In the genomic region with DNA sequence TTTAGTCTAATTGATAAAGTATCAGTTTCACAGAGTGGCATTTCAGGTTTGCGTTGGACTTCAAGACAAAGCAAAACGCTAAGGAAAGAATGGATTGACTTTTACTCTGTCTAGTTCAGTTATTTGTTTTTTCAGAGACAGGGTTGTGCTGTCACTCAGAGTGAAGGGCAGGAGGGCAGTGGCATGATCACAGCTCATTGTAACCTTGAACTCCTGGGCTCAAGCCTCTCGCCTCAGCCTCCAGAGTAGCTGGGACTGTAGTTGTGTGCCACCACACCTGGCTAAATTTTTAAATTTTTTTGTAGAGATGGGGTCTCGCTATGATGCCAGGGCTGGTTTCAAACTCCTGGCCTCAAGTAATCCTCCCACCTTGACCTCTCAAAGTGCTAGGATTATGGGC, we compare ENCODE assay signal across 1 cellular context.
A peak's percentile ranks its signal among the peaks of the same experiment; 100 is the strongest.
TF ChIP-seq lines count a peak whose summit lies in the region.

No MANE protein-coding gene starts in this region.

TF ChIP-seq in HepG2, 621 proteins besides CTCF, POLR2A, EP300 and RAD21 (continued from another document):
- TF ChIP-seq RARA (CRISPR knock-in tag; IDR thresholded peaks at IDR 0.05) (peak; percentile 77), ESRRA (CRISPR knock-in tag; IDR thresholded peaks at IDR 0.05; ENCODE audit: low read depth) (peak; percentile 69; the same call in 1 of the 2 replicates), PPARG (CRISPR knock-in tag; conservative IDR thresholded peaks at IDR 0.05) (0 out of 2 replicates have a peak, but pooled peaks have one; percentile 34), NR2F1 (CRISPR knock-in tag; IDR thresholded peaks at IDR 0.05) (peak in 1 of 2 experiments; percentile 45; a peak in 1 of 4 replicates), ZMYM4 (CRISPR knock-in tag; IDR thresholded peaks at IDR 0.05) (peak; percentile 41), SALL1 (CRISPR knock-in tag; IDR thresholded peaks at IDR 0.05) (peak; percentile 69; the same call in 1 of the 2 replicates), ZMYM3 (CRISPR knock-in tag; IDR thresholded peaks at IDR 0.05) (peak; percentile 85), ZNF317 (CRISPR knock-in tag; IDR thresholded peaks at IDR 0.05) (no peak), ZNF598 (CRISPR knock-in tag; IDR thresholded peaks at IDR 0.05; ENCODE audit: borderline replicate concordance) (no peak), ADNP (CRISPR knock-in tag; IDR thresholded peaks at IDR 0.05) (peak; percentile 68; the same call in 1 of the 2 replicates), ZNF512B (CRISPR knock-in tag; IDR thresholded peaks at IDR 0.05; ENCODE audit: borderline replicate concordance) (no peak), ATM (IDR thresholded peaks at IDR 0.05; ENCODE audit: borderline replicate concordance) (no peak), ARNT2 (CRISPR knock-in tag; IDR thresholded peaks at IDR 0.05; ENCODE audit: low read depth) (no peak), NR2F2 (IDR thresholded peaks at IDR 0.05; ENCODE audit: borderline replicate concordance, low read depth) (0 out of 2 replicates have a peak, but pooled peaks have one; percentile 20), SAFB2 (CRISPR knock-in tag; IDR thresholded peaks at IDR 0.05; ENCODE audit: borderline replicate concordance, low read depth) (no peak), ZMYM2 (CRISPR knock-in tag; IDR thresholded peaks at IDR 0.05) (0 out of 2 replicates have a peak, but pooled peaks have one; percentile 53), ZSCAN12 (CRISPR knock-in tag; IDR thresholded peaks at IDR 0.05) (no peak), RCOR2 (CRISPR knock-in tag; IDR thresholded peaks at IDR 0.05) (0 out of 2 replicates have a peak, but pooled peaks have one; percentile 47), MEIS2 (CRISPR knock-in tag; IDR thresholded peaks at IDR 0.05) (peak; percentile 84; the same call in 1 of the 2 replicates), PAXIP1 (CRISPR knock-in tag; conservative IDR thresholded peaks at IDR 0.05) (0 out of 2 replicates have a peak, but pooled peaks have one; percentile 23), ZNF7 (CRISPR knock-in tag; IDR thresholded peaks at IDR 0.05) (peak; percentile 66), MAFF (IDR thresholded peaks at IDR 0.05; ENCODE audit: low read depth, low read length) (no peak), ZNF710 (CRISPR knock-in tag; IDR thresholded peaks at IDR 0.05; ENCODE audit: borderline replicate concordance) (peak; percentile 46; the same call in 1 of the 2 replicates), PBX2 (CRISPR knock-in tag; IDR thresholded peaks at IDR 0.05) (peak; percentile 85), SAP130 (CRISPR knock-in tag; IDR thresholded peaks at IDR 0.05; ENCODE audit: low read depth) (peak; percentile 17; the same call in 1 of the 2 replicates), NFATC3 (CRISPR knock-in tag; IDR thresholded peaks at IDR 0.05) (no peak), TOPORS (CRISPR knock-in tag; IDR thresholded peaks at IDR 0.05) (0 out of 2 replicates have a peak, but pooled peaks have one; percentile 46), ATF1 (CRISPR knock-in tag; IDR thresholded peaks at IDR 0.05) (no peak), BCL6 (CRISPR knock-in tag; IDR thresholded peaks at IDR 0.05) (peak; percentile 38; the same call in 1 of the 2 replicates), POGZ (CRISPR knock-in tag; IDR thresholded peaks at IDR 0.05) (peak; percentile 85), ZNF362 (CRISPR knock-in tag; IDR thresholded peaks at IDR 0.05; ENCODE audit: borderline replicate concordance) (0 out of 2 replicates have a peak, but pooled peaks have one; percentile 18), ZNF770 (CRISPR knock-in tag; IDR thresholded peaks at IDR 0.05) (peak; percentile 99), BCLAF1 (IDR thresholded peaks at IDR 0.05) (no peak), ZSCAN25 (CRISPR knock-in tag; IDR thresholded peaks at IDR 0.05) (no peak), HNF4A (CRISPR knock-in tag; IDR thresholded peaks at IDR 0.05) (peak; percentile 66), HDAC2 (CRISPR knock-in tag; IDR thresholded peaks at IDR 0.05) (0 out of 2 replicates have a peak, but pooled peaks have one; percentile 14), SOX6 (IDR thresholded peaks at IDR 0.05) (no peak), SOX6 (CRISPR knock-in tag; IDR thresholded peaks at IDR 0.05) (peak; percentile 55)
- TF ChIP-seq, protein P1, sequence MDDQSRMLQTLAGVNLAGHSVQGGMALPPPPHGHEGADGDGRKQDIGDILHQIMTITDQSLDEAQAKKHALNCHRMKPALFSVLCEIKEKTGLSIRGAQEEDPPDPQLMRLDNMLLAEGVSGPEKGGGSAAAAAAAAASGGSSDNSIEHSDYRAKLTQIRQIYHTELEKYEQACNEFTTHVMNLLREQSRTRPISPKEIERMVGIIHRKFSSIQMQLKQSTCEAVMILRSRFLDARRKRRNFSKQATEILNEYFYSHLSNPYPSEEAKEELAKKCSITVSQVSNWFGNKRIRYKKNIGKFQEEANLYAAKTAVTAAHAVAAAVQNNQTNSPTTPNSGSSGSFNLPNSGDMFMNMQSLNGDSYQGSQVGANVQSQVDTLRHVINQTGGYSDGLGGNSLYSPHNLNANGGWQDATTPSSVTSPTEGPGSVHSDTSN (CRISPR knock-in tag; IDR thresholded peaks at IDR 0.05; ENCODE audit: borderline replicate concordance) = no peak
- TF ChIP-seq, protein P2, sequence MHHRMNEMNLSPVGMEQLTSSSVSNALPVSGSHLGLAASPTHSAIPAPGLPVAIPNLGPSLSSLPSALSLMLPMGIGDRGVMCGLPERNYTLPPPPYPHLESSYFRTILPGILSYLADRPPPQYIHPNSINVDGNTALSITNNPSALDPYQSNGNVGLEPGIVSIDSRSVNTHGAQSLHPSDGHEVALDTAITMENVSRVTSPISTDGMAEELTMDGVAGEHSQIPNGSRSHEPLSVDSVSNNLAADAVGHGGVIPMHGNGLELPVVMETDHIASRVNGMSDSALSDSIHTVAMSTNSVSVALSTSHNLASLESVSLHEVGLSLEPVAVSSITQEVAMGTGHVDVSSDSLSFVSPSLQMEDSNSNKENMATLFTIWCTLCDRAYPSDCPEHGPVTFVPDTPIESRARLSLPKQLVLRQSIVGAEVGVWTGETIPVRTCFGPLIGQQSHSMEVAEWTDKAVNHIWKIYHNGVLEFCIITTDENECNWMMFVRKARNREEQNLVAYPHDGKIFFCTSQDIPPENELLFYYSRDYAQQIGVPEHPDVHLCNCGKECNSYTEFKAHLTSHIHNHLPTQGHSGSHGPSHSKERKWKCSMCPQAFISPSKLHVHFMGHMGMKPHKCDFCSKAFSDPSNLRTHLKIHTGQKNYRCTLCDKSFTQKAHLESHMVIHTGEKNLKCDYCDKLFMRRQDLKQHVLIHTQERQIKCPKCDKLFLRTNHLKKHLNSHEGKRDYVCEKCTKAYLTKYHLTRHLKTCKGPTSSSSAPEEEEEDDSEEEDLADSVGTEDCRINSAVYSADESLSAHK (CRISPR knock-in tag; IDR thresholded peaks at IDR 0.05; ENCODE audit: borderline replicate concordance) = no peak
